ENCODE assay signal across 8 cellular contexts in the genomic region with DNA sequence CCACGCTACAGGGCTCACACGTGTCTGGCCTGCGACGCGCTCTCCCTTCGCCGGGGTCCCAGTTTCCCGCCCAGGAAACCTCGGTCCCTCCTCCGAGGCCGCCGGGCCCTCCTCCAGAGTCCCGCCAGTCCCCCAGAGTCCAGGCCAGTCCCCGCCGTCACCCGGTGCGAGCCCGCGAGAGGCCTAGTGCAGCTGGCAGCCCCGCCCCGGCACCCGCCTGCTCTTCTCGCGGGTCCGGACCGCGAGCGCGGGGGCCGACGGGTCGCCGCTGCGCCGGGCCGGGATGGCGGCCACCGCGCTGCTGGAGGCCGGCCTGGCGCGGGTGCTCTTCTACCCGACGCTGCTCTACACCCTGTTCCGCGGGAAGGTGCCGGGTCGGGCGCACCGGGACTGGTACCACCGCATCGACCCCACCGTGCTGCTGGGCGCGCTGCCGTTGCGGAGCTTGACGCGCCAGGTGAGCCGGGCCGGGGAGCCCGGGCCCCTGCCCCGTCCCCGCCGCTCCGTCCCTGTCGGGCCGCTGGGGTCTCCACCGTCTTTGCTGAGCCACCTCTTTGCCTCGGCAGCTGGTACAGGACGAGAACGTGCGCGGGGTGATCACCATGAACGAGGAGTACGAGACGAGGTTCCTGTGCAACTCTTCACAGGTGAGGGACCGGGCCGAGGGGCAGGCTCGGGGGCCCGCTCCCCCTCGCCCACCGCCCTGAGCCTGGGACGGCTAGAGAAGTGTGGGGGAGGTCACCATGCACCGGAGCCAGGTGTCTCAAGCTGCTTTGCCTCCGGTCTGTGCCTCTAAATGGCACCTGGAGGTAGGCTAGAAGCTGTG. TPM values are rescaled to one million over a fixed set of nuclear protein-coding genes. Genes with fewer than 3 reads are reported as not detected.
DNase-seq lines count a peak whose midpoint lies in the region; ATAC-seq and TF ChIP-seq lines count a peak whose summit lies in the region.

A gene with protein sequence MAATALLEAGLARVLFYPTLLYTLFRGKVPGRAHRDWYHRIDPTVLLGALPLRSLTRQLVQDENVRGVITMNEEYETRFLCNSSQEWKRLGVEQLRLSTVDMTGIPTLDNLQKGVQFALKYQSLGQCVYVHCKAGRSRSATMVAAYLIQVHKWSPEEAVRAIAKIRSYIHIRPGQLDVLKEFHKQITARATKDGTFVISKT (plus strand): TSS at position 260 of the 826 bp plus-strand sequence. CDS start 24 bp downstream, at position 284.

- POLR2A ChIA-PET in PC-9 (lab: Charles Lee; ENCODE audit: unreplicated experiment), result interaction anchor here (0.6 kb wide), 2 partner anchors 28 to 62 kb away, joined by 6 to 10 read pairs; no protein-coding TSS in a partner anchor
- POLR2A ChIA-PET in naive thymus-derived CD4-positive, alpha-beta T cell (lab: Charles Lee), result interaction anchor here (0.5 to 5.6 kb wide), 9 partner anchors 8 to 201 kb away, joined by 3 to 67 read pairs (median 3); a partner anchor contains a TSS

- TF ChIP-seq CTCF in C4-2B (conservative IDR thresholded peaks at IDR 0.05) (no peak), PC-9 (conservative IDR thresholded peaks at IDR 0.05) (no peak)

- DNase-seq in PC-9, result peak; percentile 70 to 79
- DNase-seq in activated T-cell treated with anti-CD3 and anti-CD28 coated beads, Interleukin-2, amount 50 U/mL, for 48 hours, result peak; percentile 77 to 83
- peak; percentile 71 for DNase-seq in fibroblast of gingiva (ENCODE audit: low read depth)
- peak; percentile 42 to 75 (median 57) for DNase-seq in naive thymus-derived CD4-positive, alpha-beta T cell

- ATAC-seq in HG03432 (IDR thresholded peaks at IDR 0.05; ENCODE audit: unreplicated experiment), result peak; percentile 93
- ATAC-seq in naive thymus-derived CD4-positive, alpha-beta T cell, result peak; percentile 92

- peak within 1 kb of the TSS; percentile 81 to 92 for H3K9ac ChIP-seq in stomach smooth muscle (ENCODE audit: low read length in 2 of 2)

- TF ChIP-seq POLR2A in GM19193 (IDR thresholded peaks at IDR 0.05; ENCODE audit: extremely low read depth, insufficient read depth, insufficient read length), result peak; percentile 95

- peak within 1 kb of the TSS; percentile 95 for H3K4me3 ChIP-seq in PC-9
- H3K4me3 ChIP-seq in naive thymus-derived CD4-positive, alpha-beta T cell (ENCODE audit: low read length), result peak within 1 kb of the TSS; percentile 88
- peak within 1 kb of the TSS; percentile 86 to 88 for H3K4me3 ChIP-seq in stomach smooth muscle (ENCODE audit: low read length in 2 of 2)

- H3K9me3 Mint-ChIP-seq in naive thymus-derived CD4-positive, alpha-beta T cell, result no peaks in the 10 kb centered on the region

- H3K4me1 ChIP-seq in PC-9 (replicated peaks; ENCODE audit: insufficient read depth) (peaks cover 11% of the 10 kb centered on the region), stomach smooth muscle (ENCODE audit: control insufficient read depth, insufficient read depth, low read length) (peaks cover 15% of the 10 kb centered on the region)
- H3K4me1 ChIP-seq in naive thymus-derived CD4-positive, alpha-beta T cell (ENCODE audit: control insufficient read depth in 2 of 2, insufficient read depth in 2 of 2, low read length in 2 of 2), result peaks cover 3 to 8% of the 10 kb centered on the region in 2 donors

- intact Hi-C loops in PC-9 (cut with micrococcal nuclease; ENCODE audit: unreplicated experiment), result loop anchor here (5.0 kb wide), 1 partner anchor 158 kb away; a partner anchor contains a TSS
- intact Hi-C loops in naive thymus-derived CD4-positive, alpha-beta T cell (cut with micrococcal nuclease), result loop anchor here (1.0 kb wide), 3 partner anchors 12 to 202 kb away; a partner anchor contains a TSS

- H3K9me3 ChIP-seq in PC-9 (ENCODE audit: insufficient read depth, low read depth) (no peaks in the 10 kb centered on the region), stomach smooth muscle (ENCODE audit: control insufficient read depth in 2 of 2, low read length in 2 of 2) (no peaks in the 10 kb centered on the region)
- H3K9me3 ChIP-seq in naive thymus-derived CD4-positive, alpha-beta T cell (ENCODE audit: control insufficient read depth in 2 of 3, low read length in 3 of 3), result no peaks in the 10 kb centered on the region

- H3K27ac ChIP-seq in C4-2B (peak within 1 kb of the TSS; percentile 98), PC-9 (peak within 1 kb of the TSS; percentile 55), stomach smooth muscle (ENCODE audit: low read length) (peak within 1 kb of the TSS; percentile 74)
- peak within 1 kb of the TSS; percentile 89 for H3K27ac ChIP-seq in naive thymus-derived CD4-positive, alpha-beta T cell (ENCODE audit: low read depth, low read length)

- H3K27me3 ChIP-seq in PC-9 (ENCODE audit: insufficient read depth, low read depth) (no peaks in the 10 kb centered on the region), stomach smooth muscle (ENCODE audit: control insufficient read depth in 1 of 2, insufficient read depth in 2 of 2, low read length in 2 of 2) (no peaks in the 10 kb centered on the region)
- H3K27me3 ChIP-seq in naive thymus-derived CD4-positive, alpha-beta T cell (ENCODE audit: control insufficient read depth in 2 of 2, insufficient read depth in 2 of 2, low read length in 2 of 2), result no peaks in the 10 kb centered on the region

- peak within 1 kb of the TSS; percentile 81 to 89 (median 86) for H3K4me3 Mint-ChIP-seq in naive thymus-derived CD4-positive, alpha-beta T cell

- H3K27ac Mint-ChIP-seq in naive thymus-derived CD4-positive, alpha-beta T cell, result peak within 1 kb of the TSS; percentile 78 to 95 (median 84)

- H2AFZ ChIP-seq in PC-9, result peak within 1 kb of the TSS; percentile 99

- BruUV-seq in PC-9 (replicated peaks; lab: Mats Ljungman, UMichigan), result no TSS peak

- CTCF ChIA-PET in PC-9 (lab: Charles Lee), result no interaction called here
- CTCF ChIA-PET in naive thymus-derived CD4-positive, alpha-beta T cell (lab: Charles Lee), result interaction anchor here (1.2 kb wide), 1 partner anchor 11 kb away, joined by 5 read pairs; no protein-coding TSS in a partner anchor

- peaks cover 50% of the 10 kb centered on the region for H3K79me2 ChIP-seq in PC-9 (ENCODE audit: low read depth)

- peaks cover 0 to 5% (median 0%) of the 10 kb centered on the region in 5 donors for H3K36me3 Mint-ChIP-seq in naive thymus-derived CD4-positive, alpha-beta T cell

- H4K20me1 ChIP-seq in PC-9 (ENCODE audit: insufficient read depth), result peaks cover 7% of the 10 kb centered on the region; the same call in 1 of the 2 replicates

- H3K9me2 ChIP-seq in PC-9 (ENCODE audit: insufficient read depth), result no peaks in the 10 kb centered on the region

- peaks cover 19% of the 10 kb centered on the region for H3F3A ChIP-seq in PC-9 (ENCODE audit: insufficient read depth, low read depth)

- H3K36me3 ChIP-seq in PC-9 (ENCODE audit: low read depth) (peaks cover 13% of the 10 kb centered on the region; the same call in 1 of the 2 replicates), stomach smooth muscle (ENCODE audit: control insufficient read depth in 2 of 2, insufficient read depth in 2 of 2, low read length in 2 of 2) (peaks cover 7 to 8% of the 10 kb centered on the region in 2 donors)
- H3K36me3 ChIP-seq in naive thymus-derived CD4-positive, alpha-beta T cell (ENCODE audit: control insufficient read depth in 2 of 3, insufficient read depth in 3 of 3, low read length in 3 of 3), result peaks cover 0 to 9% (median 3%) of the 10 kb centered on the region in 3 experiments

- H3K4me1 Mint-ChIP-seq in naive thymus-derived CD4-positive, alpha-beta T cell, result peaks cover 0 to 32% (median 24%) of the 10 kb centered on the region in 7 donors

- H3K27me3 Mint-ChIP-seq in naive thymus-derived CD4-positive, alpha-beta T cell, result no peaks in the 10 kb centered on the region

- peak within 1 kb of the TSS; percentile 93 for H3K4me2 ChIP-seq in PC-9

RNA-seq across cellular contexts. Expression of the gene that starts here (rescaled TPM):
- total RNA-seq in PC-9 (2021), result 74.8 and 79.0 TPM in 2 replicates
- total RNA-seq in naive thymus-derived CD4-positive, alpha-beta T cell, result 10 to 100 TPM; 20.5 to 32.9 (median 22.7) TPM
- 10 to 100 TPM; 67.3 to 72.9 TPM for polyA plus RNA-seq in naive thymus-derived CD4-positive, alpha-beta T cell

Comparison
In these comparisons a context has a peak if more than half of its experiments do, and no peak if none do; other contexts are left out.
1. Peak in every context shown above with its lines: DNase-seq, ATAC-seq, H3K4me3 ChIP-seq and H3K27ac ChIP-seq.